Comparison of ENCODE assay signal across 14 cellular contexts in the genomic region with DNA sequence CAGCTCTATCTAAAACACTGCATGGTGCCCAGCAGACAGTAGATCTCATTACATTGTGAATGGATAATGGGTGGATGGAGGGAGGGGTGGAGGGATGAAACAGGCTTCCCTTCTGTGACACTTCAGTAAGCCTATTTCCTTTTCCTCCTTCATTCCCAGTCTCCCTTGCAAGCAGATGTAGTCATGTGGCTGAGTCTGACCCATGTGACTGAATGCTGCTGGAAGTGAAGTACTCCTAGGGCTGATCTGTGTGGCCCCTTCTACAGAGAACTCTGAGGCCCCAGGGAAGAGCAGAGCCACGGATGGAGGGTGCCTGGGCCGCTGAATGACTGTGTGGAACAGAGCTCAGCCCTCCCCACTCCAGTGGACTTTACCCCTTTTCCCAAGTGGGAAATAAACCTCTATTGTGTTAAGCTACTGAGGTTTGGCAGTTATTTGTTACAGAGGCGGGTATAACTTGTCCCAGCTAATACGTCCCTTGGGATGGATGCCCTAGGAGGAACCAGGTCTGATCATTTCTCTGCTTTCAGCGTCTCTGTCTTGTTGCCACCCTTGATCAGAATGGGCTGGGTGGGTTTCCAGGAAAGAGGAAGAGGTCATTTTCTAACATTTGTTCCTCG.
DNase-seq lines count a peak whose midpoint lies in the region; ATAC-seq and TF ChIP-seq lines count a peak whose summit lies in the region.
"Had no signal": no experiment of that assay in that cellular context is flagged by ENCODE, and none has a peak within 500 bp of the region (broad histone marks: within the 10 kb centered on the region; RNA-seq: fewer than 3 reads in every experiment).

No MANE protein-coding gene starts in this region.

- intact Hi-C loops in tibial artery (cut with DNase I; ENCODE audit: low total_unique reads): loop anchor here (10.0 kb wide), 1 partner anchor 56 kb away; no protein-coding TSS in a partner anchor

- POLR2A ChIA-PET in HEK293T (lab: Yijun Ruan, JAX): interaction anchor here (1.6 kb wide), 1 partner anchor 448 kb away, joined by 3 read pairs; no protein-coding TSS in a partner anchor

- DNase-seq in BE2C (peak; percentile 36), HEK293T (ENCODE audit: extremely low spot score) (peak; percentile 32), NCI-H82 (lab: John Stamatoyannopoulos, UW) (peak; percentile 91), kidney tubule cell (ENCODE audit: low spot score) (peak; percentile 9), A172 (ENCODE audit: low spot score) (no peak), tibial artery (no peak)
- no peak for DNase-seq in stimulated activated CD4-positive, alpha-beta T cell treated with anti-CD3 and anti-CD28 coated beads, Interleukin-2, amount 100 ng/mL, for 24 hours
- DNase-seq: C1 segment of cervical spinal cord; central memory CD4-positive, alpha-beta T cell; Kasumi-1; SW 1271 had no signal

- no peak overlapping the region for H3K4me3 ChIP-seq in BE2C (ENCODE audit: low read depth, low read length)
- no peak overlapping the region for H3K4me3 ChIP-seq in tibial artery

- H3K36me3 ChIP-seq in BE2C (no peaks in the 10 kb centered on the region), tibial artery (no peaks in the 10 kb centered on the region)

- CTCF ChIA-PET in HEK293T (lab: Yijun Ruan, JAX): no interaction called here

- no peak for ATAC-seq in GM19395 (IDR thresholded peaks at IDR 0.05; ENCODE audit: unreplicated experiment)
- ATAC-seq: activated naive CD4-positive, alpha-beta T cell treated with anti-CD3 and anti-CD28 coated beads, Interleukin-2, amount 50 U/mL, for 72 hours; stimulated activated effector memory CD8-positive, alpha-beta T cell treated with anti-CD3 and anti-CD28 coated beads, Interleukin-12 subunit alpha, Interleukin-12 subunit beta, amount 100 ng/mL, for 72 hours had no signal

- TF ChIP-seq CTCF in BE2C (IDR thresholded peaks at IDR 0.05; ENCODE audit: low read depth, low read length) (no peak), tibial artery (IDR thresholded peaks at IDR 0.05) (no peak)

- H3K9me3 ChIP-seq in BE2C: no peaks in the 10 kb centered on the region
- no peaks in the 10 kb centered on the region for H3K9me3 ChIP-seq in tibial artery

- H3K27ac ChIP-seq in tibial artery: no peak overlapping the region

- no peaks in the 10 kb centered on the region for H3K27me3 ChIP-seq in BE2C
- peaks cover 0 to 50% of the 10 kb centered on the region in 2 donors for H3K27me3 ChIP-seq in tibial artery

- H3K4me1 ChIP-seq in BE2C (peaks cover 18% of the 10 kb centered on the region), tibial artery (no peaks in the 10 kb centered on the region)

TF ChIP-seq in HEK293T, 16 proteins besides CTCF, POLR2A, EP300 and RAD21:
- TF ChIP-seq CTBP1 (IDR thresholded peaks at IDR 0.05; ENCODE audit: borderline replicate concordance) (no peak), FOXK2 (IDR thresholded peaks at IDR 0.05) (no peak), NFRKB (IDR thresholded peaks at IDR 0.05) (no peak)

Comparison
In these comparisons a context has a peak if more than half of its experiments do, and no peak if none do; other contexts are left out.
1. DNase-seq: peak in BE2C (single experiment), HEK293T (single experiment), NCI-H82 (single experiment) and kidney tubule cell (single experiment); none in A172 (single experiment), tibial artery (0 of 2) and stimulated activated CD4-positive, alpha-beta T cell treated with anti-CD3 and anti-CD28 coated beads, Interleukin-2, amount 100 ng/mL, for 24 hours (0 of 2).